In the genomic region with DNA sequence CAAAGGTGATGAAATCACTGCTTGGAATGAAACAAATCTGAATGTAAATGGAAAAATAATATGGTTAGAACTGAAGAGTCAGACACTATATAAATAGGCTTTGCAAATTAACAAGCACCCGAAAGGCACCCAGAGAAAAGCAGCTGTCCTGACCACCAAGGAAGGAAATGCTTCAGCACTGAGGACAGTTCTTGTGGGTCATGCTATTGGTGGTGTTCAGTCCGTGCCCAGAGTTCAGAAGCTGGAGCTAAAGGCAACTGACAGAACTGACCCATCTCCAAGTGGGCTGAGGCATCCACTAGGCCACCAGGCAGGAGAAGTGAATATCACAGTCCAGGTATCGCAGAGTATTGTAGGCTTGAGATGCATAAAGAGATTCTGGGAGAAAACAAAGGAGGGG, we compare ENCODE assay signal across 20 cellular contexts.
"Had no signal": no experiment of that assay in that cellular context is flagged by ENCODE, and none has a peak within 500 bp of the region (broad histone marks: within the 10 kb centered on the region; RNA-seq: fewer than 3 reads in every experiment).

No MANE protein-coding gene starts in this region.

- H3K27ac ChIP-seq: left ventricle myocardium inferior, spleen, upper lobe of right lung had no signal

- H3K9me3 Mint-ChIP-seq: activated naive CD8-positive, alpha-beta T cell treated with anti-CD3 and anti-CD28 coated beads for 36 hours; activated T-helper 17 cell treated with anti-CD3 and anti-CD28 coated beads, Interleukin-2, amount 50 U/mL, for 72 hours; mesothelial cell of epicardium; T-helper 2 cell treated with Interferon-gamma antibody and Interleukin-4, amounts not matched to agents 5 μg/mL and 100 μg/mL, for 36 hours had no signal

- H3K4me3 Mint-ChIP-seq: activated naive CD8-positive, alpha-beta T cell treated with anti-CD3 and anti-CD28 coated beads for 36 hours; activated T-cell treated with anti-CD3 and anti-CD28 coated beads, Interleukin-2, amount 50 U/mL, for 24 hours; activated T-helper 17 cell treated with anti-CD3 and anti-CD28 coated beads, Interleukin-2, amount 50 U/mL, for 72 hours; mesothelial cell of epicardium; natural killer cell; T-cell; T-helper 2 cell treated with Interferon-gamma antibody and Interleukin-4, amounts not matched to agents 5 μg/mL and 100 μg/mL, for 36 hours had no signal

- H3K27ac Mint-ChIP-seq: activated naive CD8-positive, alpha-beta T cell treated with anti-CD3 and anti-CD28 coated beads for 36 hours; activated T-cell treated with anti-CD3 and anti-CD28 coated beads, Interleukin-2, amount 50 U/mL, for 24 hours; activated T-helper 17 cell treated with anti-CD3 and anti-CD28 coated beads, Interleukin-2, amount 50 U/mL, for 72 hours; mesothelial cell of epicardium; natural killer cell; progenitor cell of endocrine pancreas; T-cell; T-helper 2 cell treated with Interferon-gamma antibody and Interleukin-4, amounts not matched to agents 5 μg/mL and 100 μg/mL, for 36 hours had no signal

- ATAC-seq: activated T-helper 17 cell treated with anti-CD3 and anti-CD28 coated beads, Interleukin-2, amount 50 U/mL, for 72 hours; natural killer cell; T-cell; upper lobe of right lung had no signal

- H3K36me3 Mint-ChIP-seq: activated naive CD8-positive, alpha-beta T cell treated with anti-CD3 and anti-CD28 coated beads for 36 hours; mesothelial cell of epicardium; natural killer cell; T-cell had no signal

- DNase-seq: activated CD4-positive, alpha-beta T cell treated with anti-CD3 and anti-CD28 coated beads for 1 hour; activated CD4-positive, alpha-beta T cell treated with anti-CD3 and anti-CD28 coated beads, Interleukin-2, amount 50 U/mL, for 1 hour; activated CD8-positive, alpha-beta memory T cell treated with anti-CD3 and anti-CD28 coated beads, Interleukin-2, amount 50 U/mL, for 4 hours; activated naive CD8-positive, alpha-beta T cell treated with anti-CD3 and anti-CD28 coated beads for 36 hours; activated T-cell treated with anti-CD3 and anti-CD28 coated beads, Interleukin-2, amount 50 U/mL, for 24 hours; effector CD4-positive, alpha-beta T cell; erythroblast; foreskin fibroblast; kidney glomerular epithelial cell; left ventricle myocardium inferior; natural killer cell; spleen; stimulated activated CD4-positive, alpha-beta T cell treated with anti-CD3 and anti-CD28 coated beads, Interleukin-4, amount 100 ng/mL, for 1 hour; stimulated activated naive CD4-positive, alpha-beta T cell; T-cell; upper lobe of right lung had no signal

- H3K4me1 Mint-ChIP-seq: activated naive CD8-positive, alpha-beta T cell treated with anti-CD3 and anti-CD28 coated beads for 36 hours; activated T-helper 17 cell treated with anti-CD3 and anti-CD28 coated beads, Interleukin-2, amount 50 U/mL, for 72 hours; mesothelial cell of epicardium; natural killer cell; T-cell had no signal

- H3K27me3 Mint-ChIP-seq: activated naive CD8-positive, alpha-beta T cell treated with anti-CD3 and anti-CD28 coated beads for 36 hours; activated T-cell treated with anti-CD3 and anti-CD28 coated beads, Interleukin-2, amount 50 U/mL, for 24 hours; activated T-helper 17 cell treated with anti-CD3 and anti-CD28 coated beads, Interleukin-2, amount 50 U/mL, for 72 hours; progenitor cell of endocrine pancreas; T-cell had no signal
